Comparison of ENCODE assay signal across 17 cellular contexts in the genomic region with DNA sequence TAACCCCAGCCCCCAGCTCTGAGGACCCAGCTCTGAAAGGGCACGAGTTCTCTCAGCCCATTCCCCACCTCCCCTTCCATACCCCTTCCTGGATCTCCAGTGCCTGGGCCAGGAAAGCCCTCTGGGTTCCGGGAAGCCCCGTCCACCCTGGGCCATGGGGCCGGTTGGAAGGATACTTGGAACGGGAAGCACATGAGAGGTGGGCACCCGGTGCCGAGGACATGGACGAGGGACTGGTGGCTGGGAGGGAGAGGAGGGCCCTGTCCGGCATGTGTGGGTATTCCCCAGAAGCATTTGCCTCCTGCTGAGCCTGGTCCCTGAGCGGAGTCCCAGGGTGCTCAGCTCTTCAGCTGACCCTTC. TPM values are rescaled to one million over a fixed set of nuclear protein-coding genes. Genes with fewer than 3 reads are reported as not detected.
A peak's percentile ranks its signal among the peaks of the same experiment; 100 is the strongest.
DNase-seq lines count a peak whose midpoint lies in the region; ATAC-seq and TF ChIP-seq lines count a peak whose summit lies in the region.
"Had no signal": no experiment of that assay in that cellular context is flagged by ENCODE, and none has a peak within 500 bp of the region (broad histone marks: within the 10 kb centered on the region; RNA-seq: fewer than 3 reads in every experiment).

No MANE protein-coding gene starts in this region.

- CTCF ChIA-PET in activated CD4-positive, alpha-beta T cell treated with anti-CD3 and anti-CD28 coated beads, Interleukin-2, amount 10 ng/mL, durations not matched to agents 7 days and 5 days (lab: Charles Lee): interaction anchor here (0.6 to 2.1 kb wide), 6 partner anchors 10 to 207 kb away, joined by 3 to 8 read pairs (median 3); partner anchors contain the start of gene C2CD2L

- H3K27ac Mint-ChIP-seq in activated CD4-positive, alpha-beta T cell treated with anti-CD3 and anti-CD28 coated beads, Interleukin-2, amount 10 ng/mL, durations not matched to agents 7 days and 5 days: peak overlapping the region; percentile 96
- H3K27ac Mint-ChIP-seq in T-helper 17 cell: peak overlapping the region; percentile 93
- H3K27ac Mint-ChIP-seq in stimulated activated naive CD8-positive, alpha-beta T cell treated with anti-CD3 and anti-CD28 coated beads, Interleukin-15, amount 100 ng/mL, for 72 hours: peak overlapping the region; percentile 98 to 99
- H3K27ac Mint-ChIP-seq: type B pancreatic cell had no signal

- no peak overlapping the region for H3K4me3 ChIP-seq in coronary artery
- H3K4me3 ChIP-seq: HAP-1, lung, SJSA1 had no signal

- peaks cover 43% of the 10 kb centered on the region for H3K4me1 Mint-ChIP-seq in activated CD4-positive, alpha-beta T cell treated with anti-CD3 and anti-CD28 coated beads, Interleukin-2, amount 10 ng/mL, durations not matched to agents 7 days and 5 days
- peaks cover 28% of the 10 kb centered on the region for H3K4me1 Mint-ChIP-seq in T-helper 17 cell
- H3K4me1 Mint-ChIP-seq in stimulated activated naive CD8-positive, alpha-beta T cell treated with anti-CD3 and anti-CD28 coated beads, Interleukin-15, amount 100 ng/mL, for 72 hours: peaks cover 61% of the 10 kb centered on the region

- H3K36me3 Mint-ChIP-seq in activated CD4-positive, alpha-beta T cell treated with anti-CD3 and anti-CD28 coated beads, Interleukin-2, amount 10 ng/mL, durations not matched to agents 7 days and 5 days (ENCODE audit: low read depth): peaks cover 62% of the 10 kb centered on the region
- peaks cover 13% of the 10 kb centered on the region for H3K36me3 Mint-ChIP-seq in T-helper 17 cell (ENCODE audit: low read depth)

- H3K27me3 Mint-ChIP-seq in activated CD4-positive, alpha-beta T cell treated with anti-CD3 and anti-CD28 coated beads, Interleukin-2, amount 10 ng/mL, durations not matched to agents 7 days and 5 days: no peaks in the 10 kb centered on the region
- H3K27me3 Mint-ChIP-seq in T-helper 17 cell: no peaks in the 10 kb centered on the region
- H3K27me3 Mint-ChIP-seq in stimulated activated naive CD8-positive, alpha-beta T cell treated with anti-CD3 and anti-CD28 coated beads, Interleukin-15, amount 100 ng/mL, for 72 hours: no peaks in the 10 kb centered on the region
- H3K27me3 Mint-ChIP-seq: type B pancreatic cell had no signal

- H3K4me3 Mint-ChIP-seq in activated CD4-positive, alpha-beta T cell treated with anti-CD3 and anti-CD28 coated beads, Interleukin-2, amount 10 ng/mL, durations not matched to agents 7 days and 5 days: peak overlapping the region; percentile 65
- H3K4me3 Mint-ChIP-seq in T-helper 17 cell: peak overlapping the region; percentile 87
- peak overlapping the region; percentile 85 to 88 for H3K4me3 Mint-ChIP-seq in stimulated activated naive CD8-positive, alpha-beta T cell treated with anti-CD3 and anti-CD28 coated beads, Interleukin-15, amount 100 ng/mL, for 72 hours
- H3K4me3 Mint-ChIP-seq: type B pancreatic cell had no signal

- peak overlapping the region in 1 of 2 donors; percentile 64 for H3K27ac ChIP-seq in coronary artery
- H3K27ac ChIP-seq: SJSA1 had no signal

- no peak for TF ChIP-seq CTCF in coronary artery (IDR thresholded peaks at IDR 0.05)

- H3K9me3 ChIP-seq in T-helper 17 cell (ENCODE audit: control insufficient read depth, low read length, poor library complexity, severe bottlenecking): no peaks in the 10 kb centered on the region
- H3K9me3 ChIP-seq: Caco-2, HAP-1, SJSA1 had no signal

- POLR2A ChIA-PET in activated CD4-positive, alpha-beta T cell treated with anti-CD3 and anti-CD28 coated beads, Interleukin-2, amount 10 ng/mL, durations not matched to agents 7 days and 5 days (lab: Charles Lee): no interaction called here

- DNase-seq in activated CD4-positive, alpha-beta T cell treated with anti-CD3 and anti-CD28 coated beads, Interleukin-2, amount 10 ng/mL, durations not matched to agents 7 days and 5 days: no peak
- no peak for DNase-seq in activated CD4-positive, alpha-beta T cell treated with anti-CD3 and anti-CD28 coated beads for 1 hour
- no peak for DNase-seq in T-helper 17 cell
- peak; percentile 69 for DNase-seq in coronary artery (ENCODE audit: low spot score)
- no peak for DNase-seq in stimulated activated naive CD8-positive, alpha-beta T cell treated with anti-CD3 and anti-CD28 coated beads, Interleukin-15, amount 100 ng/mL, for 72 hours
- no peak for DNase-seq in middle frontal gyrus (ENCODE audit: extremely low spot score, low spot score)
- DNase-seq in left lobe of liver (ENCODE audit: low spot score): no peak
- DNase-seq: Caco-2, foreskin melanocyte, NCI-H1694, NCI-H446 had no signal

- H3K9me3 Mint-ChIP-seq in activated CD4-positive, alpha-beta T cell treated with anti-CD3 and anti-CD28 coated beads, Interleukin-2, amount 10 ng/mL, durations not matched to agents 7 days and 5 days: no peaks in the 10 kb centered on the region
- no peaks in the 10 kb centered on the region for H3K9me3 Mint-ChIP-seq in stimulated activated naive CD8-positive, alpha-beta T cell treated with anti-CD3 and anti-CD28 coated beads, Interleukin-15, amount 100 ng/mL, for 72 hours
- H3K9me3 Mint-ChIP-seq: type B pancreatic cell had no signal

- no peak for ATAC-seq in T-helper 17 cell
- no peak for ATAC-seq in stimulated activated naive CD8-positive, alpha-beta T cell treated with anti-CD3 and anti-CD28 coated beads, Interleukin-15, amount 100 ng/mL, for 72 hours
- no peak for ATAC-seq in left lobe of liver
- ATAC-seq in HG03571 (IDR thresholded peaks at IDR 0.05; ENCODE audit: unreplicated experiment): no peak

RNA-seq across cellular contexts. Expression of gene HINFP, which starts 5.2 kb away (rescaled TPM):
- total RNA-seq in activated CD4-positive, alpha-beta T cell treated with anti-CD3 and anti-CD28 coated beads, Interleukin-2, amount 10 ng/mL, durations not matched to agents 7 days and 5 days: 10 to 100 TPM; 47.6 to 48.0 TPM
- total RNA-seq in T-helper 17 cell (10 to 100 TPM; 22.3 to 26.1 TPM), left lobe of liver (8.9 TPM)

RNA-seq across cellular contexts. Expression of gene C2CD2L, which starts 9.1 kb away (rescaled TPM):
- 10 to 100 TPM; 28.4 to 30.0 TPM for total RNA-seq in activated CD4-positive, alpha-beta T cell treated with anti-CD3 and anti-CD28 coated beads, Interleukin-2, amount 10 ng/mL, durations not matched to agents 7 days and 5 days
- 10 to 100 TPM; 20.9 to 24.6 TPM for total RNA-seq in T-helper 17 cell
- 9.2 TPM for total RNA-seq in left lobe of liver

RNA-seq across cellular contexts. Expression of gene DPAGT1, which starts 14.6 kb away (rescaled TPM):
- total RNA-seq in activated CD4-positive, alpha-beta T cell treated with anti-CD3 and anti-CD28 coated beads, Interleukin-2, amount 10 ng/mL, durations not matched to agents 7 days and 5 days: 10 to 100 TPM; 48.7 to 60.3 TPM
- total RNA-seq in T-helper 17 cell (10 to 100 TPM; 18.9 to 20.5 TPM), left lobe of liver (34.3 TPM)

RNA-seq across cellular contexts. Expression of gene HMBS, which starts 31.5 kb away (rescaled TPM):
- total RNA-seq in activated CD4-positive, alpha-beta T cell treated with anti-CD3 and anti-CD28 coated beads, Interleukin-2, amount 10 ng/mL, durations not matched to agents 7 days and 5 days: 10 to 100 TPM; 21.6 to 23.2 TPM
- total RNA-seq in T-helper 17 cell (1 to 10 TPM; 8.7 to 9.1 TPM), left lobe of liver (15.1 TPM)

RNA-seq across cellular contexts. Expression of gene ABCG4, which starts 32.6 kb away (rescaled TPM):
- total RNA-seq in activated CD4-positive, alpha-beta T cell treated with anti-CD3 and anti-CD28 coated beads, Interleukin-2, amount 10 ng/mL, durations not matched to agents 7 days and 5 days: under 1 TPM in 1 of 2 experiments, not detected in 1; 0.15 TPM
- total RNA-seq in T-helper 17 cell (not detected), left lobe of liver (0.48 TPM)
- total RNA-seq: MCF 10A had no signal
